In genomic region chr6:72654101-72654618, GRCh38 we compare ENCODE assay signal across 13 cellular contexts.
A peak's percentile ranks its signal among the peaks of the same experiment; 100 is the strongest.
DNase-seq lines count a peak whose midpoint lies in the region; ATAC-seq and TF ChIP-seq lines count a peak whose summit lies in the region.
"Had no signal": no experiment of that assay in that cellular context is flagged by ENCODE, and none has a peak within 500 bp of the region (broad histone marks: within the 10 kb centered on the region; RNA-seq: fewer than 3 reads in every experiment).

No MANE protein-coding gene starts in this region.

- TF ChIP-seq CTCF in GM13976 (IDR thresholded peaks at IDR 0.05; ENCODE audit: borderline replicate concordance, control extremely low read depth, extremely low read depth, insufficient read depth, missing control alignments), result no peak

- in situ Hi-C loops in GM13976 (cut with MboI; ENCODE audit: low sequenced_read_pairs, unreplicated experiment), result no loop called here

- ATAC-seq in GM19351 (IDR thresholded peaks at IDR 0.05; ENCODE audit: unreplicated experiment) (peak; percentile 77), HG02642 (IDR thresholded peaks at IDR 0.05; ENCODE audit: poor library complexity, unreplicated experiment) (peak; percentile 77), HG03457 (IDR thresholded peaks at IDR 0.05; ENCODE audit: unreplicated experiment) (peak; percentile 59)

- DNase-seq in GM13976 (ENCODE audit: low spot score) (peak; percentile 21), kidney glomerular epithelial cell (lab: John Stamatoyannopoulos, UW) (no peak), SHP77 (lab: John Stamatoyannopoulos, UW) (no peak), HuH-7.5 (ENCODE audit: low spot score) (no peak)
- DNase-seq in effector CD4-positive, alpha-beta T cell, result no peak
- DNase-seq: activated T-cell treated with anti-CD3 and anti-CD28 coated beads for 4 hours; NCI-H1694; occipital lobe; stimulated activated CD4-positive, alpha-beta T cell treated with anti-CD3 and anti-CD28 coated beads, Interleukin-2, amount 100 ng/mL, for 24 hours; T-helper 9 cell had no signal
